ENCODE assay signal across 10 cellular contexts in the genomic region with DNA sequence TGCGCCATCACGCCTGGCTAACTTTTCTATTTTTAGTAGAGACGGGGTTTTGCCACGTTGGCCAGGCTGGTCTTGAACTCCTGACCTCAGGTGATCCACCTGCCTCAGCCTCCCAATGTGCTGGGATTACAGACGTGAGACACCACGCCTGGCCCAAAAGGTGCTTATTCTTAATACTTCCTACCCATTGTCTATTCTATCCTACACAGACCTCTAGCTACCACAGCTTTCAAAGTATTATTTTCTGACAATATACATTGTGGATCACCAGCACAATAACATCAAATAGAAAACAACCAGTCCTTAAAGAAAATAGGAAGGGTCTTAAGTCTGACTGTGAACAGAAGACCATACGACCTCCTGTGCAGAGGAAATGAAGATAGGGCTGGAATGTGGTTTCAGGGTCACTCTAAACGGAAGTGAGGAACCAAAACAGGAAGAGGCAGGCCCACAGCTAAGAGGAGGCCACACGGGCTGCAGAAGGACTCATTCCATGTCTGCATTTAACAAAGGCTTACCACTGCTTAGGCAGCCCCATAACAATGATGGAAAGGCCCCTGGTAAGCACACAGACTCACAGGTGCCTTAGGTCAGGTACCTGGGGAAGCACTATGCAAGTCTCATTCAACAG.
A peak's percentile ranks its signal among the peaks of the same experiment; 100 is the strongest.
DNase-seq lines count a peak whose midpoint lies in the region; ATAC-seq and TF ChIP-seq lines count a peak whose summit lies in the region.
"Had no signal": no experiment of that assay in that cellular context is flagged by ENCODE, and none has a peak within 500 bp of the region (broad histone marks: within the 10 kb centered on the region; RNA-seq: fewer than 3 reads in every experiment).

No MANE protein-coding gene starts in this region.

- TF ChIP-seq CTCF in fibroblast of pulmonary artery (IDR thresholded peaks at IDR 0.05; ENCODE audit: low read length, missing control alignments) (no peak), adrenal gland (IDR thresholded peaks at IDR 0.05) (no peak)

- no peak overlapping the region for H3K4me3 ChIP-seq in fibroblast of pulmonary artery (replicated peaks; ENCODE audit: low read depth, low read length)
- H3K4me3 ChIP-seq in adrenal gland = no peak overlapping the region
- H3K4me3 ChIP-seq: heart right ventricle had no signal

- no peaks in the 10 kb centered on the region for H3K9me3 ChIP-seq in adrenal gland (replicated peaks in 1 of 3)
- H3K9me3 ChIP-seq: heart right ventricle had no signal

- no peaks in the 10 kb centered on the region for H3K27me3 ChIP-seq in adrenal gland
- H3K27me3 ChIP-seq: heart right ventricle had no signal

- TF ChIP-seq POLR2A in adrenal gland (IDR thresholded peaks at IDR 0.05) = no peak

- H3K27ac ChIP-seq in adrenal gland = no peak overlapping the region

- H3K4me1 ChIP-seq in adrenal gland (replicated peaks in 1 of 2) = peaks cover 5 to 25% of the 10 kb centered on the region in 2 donors

- ATAC-seq in GM19438 (IDR thresholded peaks at IDR 0.05; ENCODE audit: low read depth, unreplicated experiment) (peak; percentile 82), GM21367 (IDR thresholded peaks at IDR 0.05; ENCODE audit: unreplicated experiment) (no peak), HG02588 (IDR thresholded peaks at IDR 0.05; ENCODE audit: unreplicated experiment) (no peak)

- 61 to 73% (median 66%) methylated on average over 9 of the region's 9 CpGs for WGBS in adrenal gland, 4 donors

- DNase-seq in Ammon's horn (ENCODE audit: low spot score) (peak; percentile 34), NOMO-1 treated with DMSO at 0.1 percent for 48 hours (lab: John Stamatoyannopoulos, UW; ENCODE audit: unreplicated experiment) (peak; percentile 70), fibroblast of pulmonary artery (ENCODE audit: low read depth) (peak; percentile 35), DMS53 (lab: John Stamatoyannopoulos, UW) (no peak), adrenal gland (no peak)
- DNase-seq: heart right ventricle, NCI-H82 had no signal

- no peaks in the 10 kb centered on the region for H3K36me3 ChIP-seq in adrenal gland (replicated peaks in 1 of 2)

- intact Hi-C loops in adrenal gland (cut with DNase I) = no loop called here

Comparison
In these comparisons a context has a peak if more than half of its experiments do, and no peak if none do; other contexts are left out.
1. DNase-seq: peak in Ammon's horn (single experiment), NOMO-1 treated with DMSO at 0.1 percent for 48 hours (single experiment) and fibroblast of pulmonary artery (single experiment); none in DMS53 (single experiment) and adrenal gland (0 of 7).